8 cellular contexts compared by ENCODE assay signal in the genomic region with DNA sequence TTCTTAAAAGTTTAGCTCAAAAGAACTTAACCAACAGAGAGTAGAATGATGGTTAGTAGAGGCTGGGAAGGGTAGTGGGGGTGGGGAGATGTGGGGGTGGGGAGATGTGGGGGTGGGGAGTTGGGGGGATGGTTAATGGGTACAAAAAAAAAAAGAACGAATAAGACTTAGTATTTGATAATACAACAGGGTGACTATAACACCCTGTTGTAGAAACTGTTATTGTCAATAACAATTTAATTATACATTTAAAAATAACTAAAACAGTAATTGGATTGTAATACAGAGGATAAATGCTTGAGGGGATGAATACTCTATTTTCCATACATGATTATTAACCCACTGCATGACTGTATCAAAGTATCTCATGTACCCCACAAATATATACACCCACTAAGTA.
"Had no signal": no experiment of that assay in that cellular context is flagged by ENCODE, and none has a peak within 500 bp of the region (broad histone marks: within the 10 kb centered on the region; RNA-seq: fewer than 3 reads in every experiment).

No MANE protein-coding gene starts in this region.

- H3K4me3 ChIP-seq: K562 had no signal

- H3K27ac ChIP-seq: HL-60, KMS-11 had no signal

- H3K27me3 Mint-ChIP-seq: IgD-negative memory B cell had no signal

- DNase-seq: IMR-90, KBM-7, KG1 had no signal

- H3K4me1 Mint-ChIP-seq: IgD-negative memory B cell had no signal

- H3K4me3 Mint-ChIP-seq: IgD-negative memory B cell had no signal

- H3K9ac ChIP-seq: KMS-11 had no signal

- H3K4me2 ChIP-seq: KMS-11 had no signal

- FAIRE-seq: HTR-8/SVneo, K562 had no signal

- H3K27ac Mint-ChIP-seq: IgD-negative memory B cell had no signal

- ATAC-seq: K562 had no signal
